ENCODE assay signal across 22 cellular contexts in genomic region chr17:39513256-39513655, GRCh38. TPM values are rescaled to one million over a fixed set of nuclear protein-coding genes. Genes with fewer than 3 reads are reported as not detected.
DNase-seq lines count a peak whose midpoint lies in the region; ATAC-seq, FAIRE-seq and TF ChIP-seq lines count a peak whose summit lies in the region.
"Had no signal": no experiment of that assay in that cellular context is flagged by ENCODE, and none has a peak within 500 bp of the region (broad histone marks: within the 10 kb centered on the region; RNA-seq: fewer than 3 reads in every experiment).

No MANE protein-coding gene starts in this region.

- no peak for ATAC-seq in activated CD4-positive, alpha-beta T cell treated with anti-CD3 and anti-CD28 coated beads for 36 hours
- ATAC-seq in A549 (no peak), SK-N-SH treated with all-trans-retinoic acid at 6 μM for 48 hours (no peak)
- ATAC-seq: CD8-positive, alpha-beta T cell; K562 had no signal

- H3K4me1 Mint-ChIP-seq in activated CD4-positive, alpha-beta T cell treated with anti-CD3 and anti-CD28 coated beads for 36 hours: peaks cover 6% of the 10 kb centered on the region
- peaks cover 5% of the 10 kb centered on the region for H3K4me1 Mint-ChIP-seq in brain

- TF ChIP-seq RAD21 in A549 (conservative IDR thresholded peaks at IDR 0.05 in 1 of 2, IDR thresholded peaks at IDR 0.05 in 1 of 2): no peak

- TF ChIP-seq CTCF in A549 (IDR thresholded peaks at IDR 0.05): no peak
- no peak for TF ChIP-seq CTCF in brain (conservative IDR thresholded peaks at IDR 0.05)

- no peak overlapping the region for H3K27ac ChIP-seq in A549
- H3K27ac ChIP-seq: PC-9, RWPE1 had no signal

- H3K4me1 ChIP-seq in A549: no peaks in the 10 kb centered on the region

- peaks cover 60% of the 10 kb centered on the region for H3K36me3 Mint-ChIP-seq in activated CD4-positive, alpha-beta T cell treated with anti-CD3 and anti-CD28 coated beads for 36 hours (ENCODE audit: low read depth)
- H3K36me3 Mint-ChIP-seq in brain: peaks cover 89% of the 10 kb centered on the region

- H3K27me3 Mint-ChIP-seq in activated CD4-positive, alpha-beta T cell treated with anti-CD3 and anti-CD28 coated beads for 36 hours: no peaks in the 10 kb centered on the region
- H3K27me3 Mint-ChIP-seq in brain: no peaks in the 10 kb centered on the region

- POLR2A ChIA-PET in activated CD4-positive, alpha-beta T cell treated with anti-CD3 and anti-CD28 coated beads for 36 hours (lab: Charles Lee): no interaction called here
- POLR2A ChIA-PET in A549 (lab: Yijun Ruan, JAX): no interaction called here

- FAIRE-seq in A549 (lab: Jason Lieb, UNC): no peak
- peak; percentile 45 for FAIRE-seq in H54 (lab: Jason Lieb, UNC)
- FAIRE-seq: GM18507 had no signal

- DNase-seq in activated CD4-positive, alpha-beta T cell treated with anti-CD3 and anti-CD28 coated beads for 36 hours: no peak
- no peak for DNase-seq in activated CD4-positive, alpha-beta T cell treated with anti-CD3 and anti-CD28 coated beads for 1 hour
- no peak for DNase-seq in A549 (ENCODE audit: low read depth in 1 of 2, low spot score in 1 of 2)
- DNase-seq in H54 (ENCODE audit: insufficient read length, low spot score): no peak
- no peak for DNase-seq in NCI-H146 (lab: John Stamatoyannopoulos, UW)
- DNase-seq in stimulated activated CD4-positive, alpha-beta T cell treated with anti-CD3 and anti-CD28 coated beads, Interleukin-4, amount 100 ng/mL, for 4 hours: no peak
- DNase-seq: CD8-positive, alpha-beta T cell; DMS53; EL; GOT3; NCI-H1105; NCI-H1694; NCI-H226; NCI-H524; NCI-H82; PC-9; SIG-M5 had no signal

- H3K9me3 ChIP-seq in A549: no peaks in the 10 kb centered on the region

- peak overlapping the region; percentile 61 for H3K27ac Mint-ChIP-seq in activated CD4-positive, alpha-beta T cell treated with anti-CD3 and anti-CD28 coated beads for 36 hours
- H3K27ac Mint-ChIP-seq in brain: peak overlapping the region in 4 of 5 experiments; percentile 0 to 69 (median 40)
- H3K27ac Mint-ChIP-seq: CD8-positive, alpha-beta T cell had no signal

- CTCF ChIA-PET in activated CD4-positive, alpha-beta T cell treated with anti-CD3 and anti-CD28 coated beads for 36 hours (lab: Charles Lee): interaction anchor here (0.6 to 2.1 kb wide), 5 partner anchors 13 to 140 kb away, joined by 3 to 8 read pairs (median 3); partner anchors contain the start of gene CDK12
- CTCF ChIA-PET in A549 (lab: Yijun Ruan, JAX): interaction anchor here (0.6 to 2.9 kb wide), 2 partner anchors 11 to 35 kb away, joined by 3 to 13 read pairs; no protein-coding TSS in a partner anchor

- H3K4me3 Mint-ChIP-seq in activated CD4-positive, alpha-beta T cell treated with anti-CD3 and anti-CD28 coated beads for 36 hours: no peak overlapping the region
- no peak overlapping the region for H3K4me3 Mint-ChIP-seq in brain
- H3K4me3 Mint-ChIP-seq: CD8-positive, alpha-beta T cell had no signal

- intact Hi-C loops in activated CD4-positive, alpha-beta T cell treated with anti-CD3 and anti-CD28 coated beads for 36 hours (cut with DNase I, micrococcal nuclease): no loop called here

- no peak overlapping the region for H3K4me3 ChIP-seq in A549
- H3K4me3 ChIP-seq: K562, PC-9 had no signal

- no peak overlapping the region for H3K4me2 ChIP-seq in A549
- H3K4me2 ChIP-seq: PC-9 had no signal

- no peaks in the 10 kb centered on the region for H3K9me3 Mint-ChIP-seq in activated CD4-positive, alpha-beta T cell treated with anti-CD3 and anti-CD28 coated beads for 36 hours (ENCODE audit: low read depth)
- no peaks in the 10 kb centered on the region for H3K9me3 Mint-ChIP-seq in brain
- H3K9me3 Mint-ChIP-seq: CD8-positive, alpha-beta T cell had no signal

- WGBS in A549 (ENCODE audit: missing lambda C conversion rate): 96% methylated on average over 3 of the region's 3 CpGs

- TF ChIP-seq EP300 in A549 (IDR thresholded peaks at IDR 0.05): no peak

- no peak for TF ChIP-seq POLR2A in A549 (IDR thresholded peaks at IDR 0.05; ENCODE audit: low read length)
- TF ChIP-seq POLR2A in H54 (IDR thresholded peaks at IDR 0.05; ENCODE audit: low read depth, low read length): no peak

TF ChIP-seq in A549, 52 proteins besides CTCF, POLR2A, EP300 and RAD21:
- TF ChIP-seq KDM5A (IDR thresholded peaks at IDR 0.05) (no peak), RNF2 (IDR thresholded peaks at IDR 0.05; ENCODE audit: borderline replicate concordance, low read depth) (no peak), MAFK (IDR thresholded peaks at IDR 0.05; ENCODE audit: partially characterized antibody) (peak; percentile 58)

TF ChIP-seq in SK-N-SH treated with all-trans-retinoic acid at 6 μM for 48 hours, 23 proteins besides CTCF, POLR2A, EP300 and RAD21:
- no peak for TF ChIP-seq GLIS3 (CRISPR knock-in tag; IDR thresholded peaks at IDR 0.05)
- no peak for TF ChIP-seq ZC3H10 (CRISPR knock-in tag; IDR thresholded peaks at IDR 0.05)
- no peak for TF ChIP-seq ARNTL (CRISPR knock-in tag; IDR thresholded peaks at IDR 0.05; ENCODE audit: borderline replicate concordance, low read depth)
- no peak for TF ChIP-seq CREB5 (CRISPR knock-in tag; IDR thresholded peaks at IDR 0.05; ENCODE audit: low read depth)
- TF ChIP-seq BACH2 (CRISPR knock-in tag; IDR thresholded peaks at IDR 0.05; ENCODE audit: borderline replicate concordance): no peak
- TF ChIP-seq ESRRG (CRISPR knock-in tag; IDR thresholded peaks at IDR 0.05): no peak

RNA-seq across cellular contexts. Expression of gene CDK12, which starts 52.0 kb away (rescaled TPM):
- total RNA-seq in activated CD4-positive, alpha-beta T cell treated with anti-CD3 and anti-CD28 coated beads for 36 hours: 10 to 100 TPM; 65.9 to 83.3 TPM
- polyA plus RNA-seq in A549 (2011; rRNA removed) (42.1 and 47.3 TPM in 2 replicates), A549 (2017; fragmentation: RNase III; extraction: RNeasy Plus Mini Kit Qiagen cat#74134 plus additional on column Dnase treatment) (36.7 to 40.0 TPM (median 37.8 TPM) in 3 replicates), brain (ENCODE audit: insufficient read depth, low read depth, low replicate concordance) (23.2 TPM)
- 13.7 and 17.8 TPM in 2 replicates for polyA plus RNA-seq in A549 (2012; cell fraction: cytosol; rRNA removed)
- polyA plus RNA-seq in A549 (2012; cell fraction: nucleus; rRNA removed): 22.0 and 28.6 TPM in 2 replicates
- polyA minus RNA-seq in A549 (2011; rRNA and poly(A)+ RNA removed): 87.2 and 94.7 TPM in 2 replicates
